In genomic region chr18:56509656-56510055, GRCh38 we compare ENCODE assay signal across 26 cellular contexts.
"Had no signal": no experiment of that assay in that cellular context is flagged by ENCODE, and none has a peak within 500 bp of the region (broad histone marks: within the 10 kb centered on the region; RNA-seq: fewer than 3 reads in every experiment).

No MANE protein-coding gene starts in this region.

- H3K4me1 ChIP-seq: adrenal gland, ascending aorta, lower lobe of right lung, pancreas, psoas muscle, uterus had no signal

- H3K27me3 Mint-ChIP-seq: activated T-cell treated with anti-CD3 and anti-CD28 coated beads, Interleukin-2, amount 50 U/mL, for 24 hours; naive B cell; stimulated activated naive B cell treated with anti-CD40 and anti-IgM and Interleukin-4, amounts not matched to agents 10 μg/mL and 1 μg/mL and 100 μg/mL, for 72 hours had no signal

- H3K36me3 ChIP-seq: adrenal gland, ascending aorta, lower lobe of right lung, pancreas, uterus had no signal

- H3K4me3 Mint-ChIP-seq: activated naive CD8-positive, alpha-beta T cell; activated T-cell treated with anti-CD3 and anti-CD28 coated beads, Interleukin-2, amount 50 U/mL, for 24 hours; activated T-helper 17 cell treated with anti-CD3 and anti-CD28 coated beads, Interleukin-2, amount 50 U/mL, for 72 hours; naive B cell; stimulated activated naive B cell treated with anti-CD40 and anti-IgM and Interleukin-4, amounts not matched to agents 10 μg/mL and 1 μg/mL and 100 μg/mL, for 72 hours; WTC11 had no signal

- H3K27ac Mint-ChIP-seq: activated naive CD8-positive, alpha-beta T cell; activated T-cell treated with anti-CD3 and anti-CD28 coated beads, Interleukin-2, amount 50 U/mL, for 24 hours; activated T-helper 17 cell treated with anti-CD3 and anti-CD28 coated beads, Interleukin-2, amount 50 U/mL, for 72 hours; naive B cell; stimulated activated naive B cell treated with anti-CD40 and anti-IgM and Interleukin-4, amounts not matched to agents 10 μg/mL and 1 μg/mL and 100 μg/mL, for 72 hours; WTC11 had no signal

- H3K9me3 Mint-ChIP-seq: activated T-cell treated with anti-CD3 and anti-CD28 coated beads, Interleukin-2, amount 50 U/mL, for 24 hours had no signal

- H3K4me1 Mint-ChIP-seq: activated T-helper 17 cell treated with anti-CD3 and anti-CD28 coated beads, Interleukin-2, amount 50 U/mL, for 72 hours had no signal

- H3K4me3 ChIP-seq: adrenal gland, ascending aorta, lower lobe of right lung, pancreas, psoas muscle, uterus had no signal

- H3K9me3 ChIP-seq: adrenal gland, ascending aorta, lower lobe of right lung, pancreas, psoas muscle, uterus had no signal

- H3K27me3 ChIP-seq: adrenal gland, ascending aorta, pancreas, uterus had no signal

- ATAC-seq: activated T-helper 17 cell treated with anti-CD3 and anti-CD28 coated beads, Interleukin-2, amount 50 U/mL, for 72 hours; left lobe of liver; lower lobe of right lung; pancreas; psoas muscle; sciatic nerve; stimulated activated naive B cell treated with anti-CD40 and anti-IgM and Interleukin-4, amounts not matched to agents 10 μg/mL and 1 μg/mL and 100 μg/mL, for 72 hours; WTC11 had no signal

- DNase-seq: activated CD8-positive, alpha-beta memory T cell treated with anti-CD3 and anti-CD28 coated beads for 24 hours; activated CD8-positive, alpha-beta memory T cell treated with anti-CD3 and anti-CD28 coated beads, Interleukin-2, amount 50 U/mL, for 4 hours; activated naive CD4-positive, alpha-beta T cell; activated T-cell treated with anti-CD3 and anti-CD28 coated beads, Interleukin-2, amount 50 U/mL, for 24 hours; adrenal gland; cerebellar nuclear complex; cortex of kidney; lower lobe of right lung; mesendoderm; naive B cell; pancreas; psoas muscle; small intestine; stimulated activated CD4-positive, alpha-beta T cell treated with anti-CD3 and anti-CD28 coated beads, Interleukin-15, amount 100 ng/mL, for 24 hours; stimulated activated CD8-positive, alpha-beta memory T cell treated with anti-CD3 and anti-CD28 coated beads, Interleukin-4, amount 100 ng/mL, for 48 hours; stimulated activated naive B cell treated with anti-CD40 and anti-IgM and Interleukin-4, amounts not matched to agents 10 μg/mL and 1 μg/mL and 100 μg/mL, for 72 hours; T-helper 9 cell; trophoblast cell; uterus had no signal

- H3K27ac ChIP-seq: adrenal gland, ascending aorta, epithelial cell of prostate, lower lobe of right lung, pancreas, psoas muscle, uterus had no signal

- H3K36me3 Mint-ChIP-seq: activated naive CD8-positive, alpha-beta T cell; naive B cell; stimulated activated naive B cell treated with anti-CD40 and anti-IgM and Interleukin-4, amounts not matched to agents 10 μg/mL and 1 μg/mL and 100 μg/mL, for 72 hours had no signal
